Comparison of ENCODE assay signal across 5 cellular contexts in the genomic region with DNA sequence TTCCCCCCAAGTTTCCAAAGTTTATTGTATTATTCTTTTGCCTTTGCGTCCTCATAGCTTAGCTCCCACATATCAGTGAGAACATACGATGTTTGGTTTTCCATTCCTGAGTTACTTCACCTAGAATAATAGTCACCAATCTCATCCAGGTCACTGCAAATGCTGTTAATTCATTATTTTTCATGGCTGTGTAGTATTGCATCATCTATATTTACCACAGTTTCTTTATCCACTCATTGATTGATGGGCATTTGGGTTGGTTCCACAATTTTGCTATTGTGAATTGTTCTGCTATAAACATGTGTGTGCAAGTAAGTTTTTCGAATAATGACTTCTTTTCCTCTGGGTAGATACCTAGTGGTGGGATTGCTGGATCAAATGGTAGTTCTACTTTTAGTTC. TPM values are rescaled to one million over a fixed set of nuclear protein-coding genes. Genes with fewer than 3 reads are reported as not detected.
"Had no signal": no experiment of that assay in that cellular context is flagged by ENCODE, and none has a peak within 500 bp of the region (broad histone marks: within the 10 kb centered on the region; RNA-seq: fewer than 3 reads in every experiment).

No MANE protein-coding gene starts in this region.

RNA-seq across cellular contexts. Expression of a gene that starts 43.6 kb away (rescaled TPM):
- total RNA-seq: activated naive CD4-positive, alpha-beta T cell treated with anti-CD3 and anti-CD28 coated beads for 36 hours; activated naive CD4-positive, alpha-beta T cell treated with anti-CD3 and anti-CD28 coated beads, Interleukin-2, amount 50 U/mL, for 72 hours; activated T-cell treated with anti-CD3 and anti-CD28 coated beads, Interleukin-2, amount 50 U/mL, for 72 hours; activated T-helper 1 cell treated with anti-CD3 and anti-CD28 coated beads, Interleukin-12 subunit alpha, Interleukin-12 subunit beta, Interleukin-2, Interleukin-4 antibody, amounts not matched to agents 30 ng/mL and 10 ng/mL and 1 ng/mL, durations not matched to agents 14 hours and 24 hours and 36 hours; activated T-helper 2 cell treated with anti-CD3 and anti-CD28 coated beads, Interferon-gamma antibody, Interleukin-2, Interleukin-4, amounts not matched to agents 10 μg/mL and 5 μg/mL and 100 μg/mL, durations not matched to agents 14 hours and 24 hours and 36 hours had no signal
